Comparison of ENCODE assay signal across 8 cellular contexts in genomic region chr7:114081606-114082425, GRCh38.
A peak's percentile ranks its signal among the peaks of the same experiment; 100 is the strongest.
DNase-seq lines count a peak whose midpoint lies in the region; ATAC-seq and TF ChIP-seq lines count a peak whose summit lies in the region.

No MANE protein-coding gene starts in this region.

- H3K4me3 ChIP-seq in esophagus muscularis mucosa, result peak overlapping the region; percentile 83 to 90 (median 85)
- H3K4me3 ChIP-seq in parathyroid adenoma (ENCODE audit: low read depth, low read length), result no peak overlapping the region

- TF ChIP-seq RAD21 in Ishikawa (IDR thresholded peaks at IDR 0.05; ENCODE audit: low read depth), result peak; percentile 72

- DNase-seq in DMS153 (lab: John Stamatoyannopoulos, UW), result peak; percentile 34
- peak; percentile 70 for DNase-seq in RPMI8226
- DNase-seq in esophagus muscularis mucosa (ENCODE audit: extremely low spot score), result no peak
- no peak for DNase-seq in stimulated activated naive CD4-positive, alpha-beta T cell (lab: John Stamatoyannopoulos, UW)

- TF ChIP-seq EP300 in Ishikawa (IDR thresholded peaks at IDR 0.05; ENCODE audit: borderline replicate concordance), result no peak
- no peak for TF ChIP-seq EP300 in esophagus muscularis mucosa (IDR thresholded peaks at IDR 0.05)

- no peaks in the 10 kb centered on the region for H3K36me3 ChIP-seq in esophagus muscularis mucosa
- no peaks in the 10 kb centered on the region for H3K36me3 ChIP-seq in parathyroid adenoma (ENCODE audit: control insufficient read depth, insufficient read depth, low read length)

- H2AFZ ChIP-seq in parathyroid adenoma, result no peak overlapping the region

- WGBS in esophagus muscularis mucosa, result 25% methylated on average over 6 of the region's 6 CpGs

- H3K79me2 ChIP-seq in parathyroid adenoma, result no peaks in the 10 kb centered on the region

- H3K9me3 ChIP-seq in esophagus muscularis mucosa (no peaks in the 10 kb centered on the region), parathyroid adenoma (ENCODE audit: control insufficient read depth, low read length) (no peaks in the 10 kb centered on the region)

- ATAC-seq in HG03135 (IDR thresholded peaks at IDR 0.05; ENCODE audit: unreplicated experiment) (no peak), GM19023 (IDR thresholded peaks at IDR 0.05; ENCODE audit: unreplicated experiment) (no peak)

- H3K27ac ChIP-seq in esophagus muscularis mucosa (replicated peaks in 1 of 4) (peak overlapping the region; percentile 97 to 98 (median 98)), parathyroid adenoma (no peak overlapping the region)

- H3K4me1 ChIP-seq in esophagus muscularis mucosa (peaks cover 24 to 34% (median 29%) of the 10 kb centered on the region in 4 donors), parathyroid adenoma (no peaks in the 10 kb centered on the region)

- H3K9ac ChIP-seq in parathyroid adenoma, result no peak overlapping the region

- TF ChIP-seq POLR2A in esophagus muscularis mucosa (IDR thresholded peaks at IDR 0.05; ENCODE audit: low read depth), result no peak

- TF ChIP-seq CTCF in esophagus muscularis mucosa (IDR thresholded peaks at IDR 0.05) (peak; percentile 65 to 72 (median 68)), parathyroid adenoma (IDR thresholded peaks at IDR 0.05) (peak; percentile 19)

- intact Hi-C loops in esophagus muscularis mucosa (cut with DNase I), result loop anchor here (5.0 to 10.0 kb wide), 2 partner anchors 580 to 863 kb away; no protein-coding TSS in a partner anchor

- H3K4me2 ChIP-seq in parathyroid adenoma (ENCODE audit: low read length), result no peak overlapping the region

- H3K27me3 ChIP-seq in esophagus muscularis mucosa (peaks cover 0 to 30% (median 0%) of the 10 kb centered on the region in 4 donors), parathyroid adenoma (ENCODE audit: control insufficient read depth, insufficient read depth, low read length) (peaks cover 17% of the 10 kb centered on the region)

TF ChIP-seq in Ishikawa, 13 proteins besides CTCF, POLR2A, EP300 and RAD21:
- TF ChIP-seq TAF1 (IDR thresholded peaks at IDR 0.05; ENCODE audit: low read depth) (no peak), CEBPB (IDR thresholded peaks at IDR 0.05) (peak; percentile 31; the same call in 1 of the 2 replicates)

Comparison
In these comparisons a context has a peak if more than half of its experiments do, and no peak if none do; other contexts are left out.
1. DNase-seq: peak in DMS153 (single experiment) and RPMI8226 (single experiment); none in esophagus muscularis mucosa (single experiment) and stimulated activated naive CD4-positive, alpha-beta T cell (0 of 6).